Comparison of ENCODE assay signal across 23 cellular contexts in the genomic region with DNA sequence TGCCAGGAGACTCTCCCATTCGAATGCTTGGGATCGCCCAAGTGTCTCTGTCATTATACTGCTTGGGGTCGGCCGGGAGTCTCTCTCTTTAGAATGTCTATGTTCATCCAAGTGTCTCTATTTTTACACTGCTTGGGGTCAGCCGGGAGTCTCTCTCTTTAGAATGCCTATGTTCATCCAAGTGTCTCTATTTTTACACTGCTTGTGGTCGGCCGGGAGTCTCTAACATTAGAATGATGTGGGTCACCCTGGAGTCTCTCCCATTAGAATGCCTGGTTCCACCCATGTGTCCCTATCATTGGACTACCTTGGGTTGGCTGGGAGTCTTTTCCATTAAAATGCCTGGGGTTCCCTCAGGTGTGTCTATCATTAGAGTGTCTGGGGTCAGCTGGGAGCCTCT.
"Had no signal": no experiment of that assay in that cellular context is flagged by ENCODE, and none has a peak within 500 bp of the region (broad histone marks: within the 10 kb centered on the region; RNA-seq: fewer than 3 reads in every experiment).

No MANE protein-coding gene starts in this region.

- H3K27me3 ChIP-seq: SJCRH30 had no signal

- H3K9me3 ChIP-seq: SJCRH30 had no signal

- H3K4me1 ChIP-seq: SJCRH30 had no signal

- H3K4me3 ChIP-seq: SJCRH30 had no signal

- H3K27ac ChIP-seq: RWPE1, SJCRH30 had no signal

- H3K36me3 ChIP-seq: SJCRH30 had no signal

- DNase-seq: KBM-7, MV-4-11, NCI-H1048, NCI-H1105, NCI-H1417 treated with DMSO at 0.1 percent for 48 hours, NCI-H146, NCI-H1694 treated with DMSO at 0.1 percent for 48 hours, NCI-H1930, NCI-H2081, NCI-H2107, NCI-H2227 treated with DMSO at 0.1 percent for 48 hours, NCI-H446, NCI-H510A, NCI-H524 treated with DMSO at 0.1 percent for 48 hours, NCI-H69, NCI-H774, PC-3, SHP77 treated with DMSO at 0.1 percent for 48 hours, SJCRH30 had no signal

- ATAC-seq: Panc1, PC-3, Right ventricle myocardium inferior, SK-N-SH treated with all-trans-retinoic acid at 6 μM for 48 hours had no signal
